In the genomic region with DNA sequence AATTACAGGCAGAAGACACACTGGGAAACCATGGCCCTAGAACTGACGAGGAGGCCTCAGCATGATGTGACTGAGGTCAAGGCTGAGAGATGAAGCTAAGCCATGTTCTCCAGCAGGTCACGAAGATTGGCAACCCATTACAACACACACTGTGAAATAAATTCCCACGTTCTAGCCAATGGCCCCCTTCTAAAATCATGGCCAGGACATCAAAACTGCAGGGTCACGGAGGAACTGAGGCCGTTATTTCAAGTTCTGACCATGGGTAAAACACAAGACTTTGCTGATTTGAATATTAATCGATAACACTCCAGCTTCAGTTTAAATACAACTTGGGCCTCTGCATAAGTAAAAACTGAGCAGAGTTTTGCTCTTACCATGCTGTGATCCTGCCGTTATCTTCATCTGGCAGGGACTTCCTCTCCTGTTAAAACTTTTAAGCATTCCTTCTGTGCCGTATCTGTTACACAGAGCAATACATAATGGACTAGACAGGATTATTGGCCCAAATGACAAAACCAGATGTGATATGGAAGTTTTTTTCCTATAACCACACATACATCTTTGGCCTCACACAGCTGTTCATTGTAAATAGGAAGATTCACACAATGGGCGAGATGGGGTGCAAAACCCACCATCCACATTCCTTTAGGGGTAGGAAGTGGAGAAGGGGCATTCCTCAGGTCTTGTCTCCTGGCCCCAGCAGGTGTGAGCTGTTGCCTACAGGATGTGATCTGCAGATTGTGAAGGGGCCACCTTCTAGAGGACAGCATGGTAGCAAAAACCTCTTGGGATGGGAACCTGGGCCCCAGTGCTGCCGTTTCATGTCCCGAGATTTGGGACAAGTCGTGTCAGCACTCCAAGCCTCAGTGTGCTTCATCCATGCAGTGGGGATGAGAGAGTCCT, we compare ENCODE assay signal across 16 cellular contexts.
DNase-seq lines count a peak whose midpoint lies in the region; FAIRE-seq and TF ChIP-seq lines count a peak whose summit lies in the region.
"Had no signal": no experiment of that assay in that cellular context is flagged by ENCODE, and none has a peak within 500 bp of the region (broad histone marks: within the 10 kb centered on the region; RNA-seq: fewer than 3 reads in every experiment).

No MANE protein-coding gene starts in this region.

- H3K27ac ChIP-seq in HEK293 (ENCODE audit: extremely low read depth, low read depth, low read length) (no peak overlapping the region), SK-N-MC (peak overlapping the region; percentile 9; the same call in 1 of the 2 replicates), H1 (ENCODE audit: low read depth, low read length) (no peak overlapping the region), tibial artery (no peak overlapping the region)
- H3K27ac ChIP-seq: GM23248 had no signal

- H4K8ac ChIP-seq in H1 (ENCODE audit: extremely low read depth, insufficient read depth, low read length), result no peak overlapping the region

- no peak overlapping the region for H3K4me2 ChIP-seq in H1 (ENCODE audit: insufficient read depth in 1 of 2, low read depth in 2 of 2, low read length in 2 of 2)

- H3K4me1 ChIP-seq in HEK293 (ENCODE audit: control insufficient read depth, insufficient read depth, low read length) (no peaks in the 10 kb centered on the region), H1 (replicated peaks in 1 of 4; ENCODE audit: control insufficient read depth in 3 of 4, insufficient read depth in 4 of 4, low read length in 3 of 4) (no peaks in the 10 kb centered on the region), tibial artery (no peaks in the 10 kb centered on the region)

- no peaks in the 10 kb centered on the region for H3K79me2 ChIP-seq in H1 (ENCODE audit: control insufficient read depth in 1 of 2, insufficient read depth in 2 of 2, low read length in 2 of 2)

- 90% methylated on average over 12 of the region's 12 CpGs; no CpG with 5 or more reads in 1 of the 2 experiments for WGBS in H1 (ENCODE audit: extremely low coverage in 1 of 2, insufficient coverage in 1 of 2, insufficient read length in 1 of 2, insufficient replicate concordance in 2 of 2, low coverage in 1 of 2, low lambda C conversion rate in 2 of 2, missing lambda C conversion rate in 1 of 2), 2 experiments

- no peaks in the 10 kb centered on the region for H3K9me3 ChIP-seq in HEK293 (ENCODE audit: control insufficient read depth, insufficient read depth, low read depth, low read length)
- H3K9me3 ChIP-seq in SK-N-MC (ENCODE audit: low read depth, low read length), result no peaks in the 10 kb centered on the region
- no peaks in the 10 kb centered on the region for H3K9me3 ChIP-seq in H1 (ENCODE audit: insufficient read depth in 2 of 2, low read depth in 1 of 2, low read length in 1 of 2)
- no peaks in the 10 kb centered on the region for H3K9me3 ChIP-seq in tibial artery

- H3K4me1 Mint-ChIP-seq in nephron progenitor cell (peaks cover 20% of the 10 kb centered on the region), Calu3 (ENCODE audit: low read depth, unreplicated experiment) (peaks cover 21% of the 10 kb centered on the region)
- H3K4me1 Mint-ChIP-seq: CD4-positive, CD25-positive, alpha-beta regulatory T cell had no signal

- H2BK5ac ChIP-seq in H1 (ENCODE audit: low read depth, low read length), result no peak overlapping the region

- no peak overlapping the region; the same call in 1 of the 2 replicates for H2BK12ac ChIP-seq in H1 (ENCODE audit: low read depth, low read length)

- no peak overlapping the region for H4K5ac ChIP-seq in H1 (ENCODE audit: insufficient read length, low read depth, low read length)

- no peak overlapping the region for H3K4me3 Mint-ChIP-seq in nephron progenitor cell
- H3K4me3 Mint-ChIP-seq in Calu3 (ENCODE audit: low read depth, unreplicated experiment), result no peak overlapping the region
- H3K4me3 Mint-ChIP-seq: CD4-positive, CD25-positive, alpha-beta regulatory T cell had no signal

- no peak overlapping the region for H2BK15ac ChIP-seq in H1 (ENCODE audit: low read length)

- no peaks in the 10 kb centered on the region for H3K79me1 ChIP-seq in H1 (ENCODE audit: low read depth, low read length)

- TF ChIP-seq POLR2A in H1 (IDR thresholded peaks at IDR 0.05; ENCODE audit: control extremely low read depth in 1 of 2, low read depth in 2 of 2, low read length in 2 of 2), result no peak

- no peak overlapping the region for H3K18ac ChIP-seq in H1 (ENCODE audit: extremely low read depth, low read length)

- H3K4me3 ChIP-seq in HEK293 (ENCODE audit: low read depth, low read length) (no peak overlapping the region), SK-N-MC (no peak overlapping the region), H1 (ENCODE audit: extremely low read depth in 1 of 4, insufficient read depth in 2 of 4, low read depth in 3 of 4, low read length in 4 of 4) (no peak overlapping the region), tibial artery (no peak overlapping the region)
- H3K4me3 ChIP-seq: GM23248 had no signal

- H3K23me2 ChIP-seq in H1 (ENCODE audit: low read depth, low read length), result no peaks in the 10 kb centered on the region

- H3K36me3 Mint-ChIP-seq in nephron progenitor cell (ENCODE audit: low read depth) (no peaks in the 10 kb centered on the region), Calu3 (ENCODE audit: insufficient read depth, unreplicated experiment) (no peaks in the 10 kb centered on the region)
- H3K36me3 Mint-ChIP-seq: CD4-positive, CD25-positive, alpha-beta regulatory T cell had no signal

- peak overlapping the region; percentile 91; the same call in 1 of the 2 replicates for H2BK20ac ChIP-seq in H1 (ENCODE audit: low read length)

- H3K27me3 Mint-ChIP-seq in nephron progenitor cell (ENCODE audit: low read depth, poor library complexity), result peaks cover 30% of the 10 kb centered on the region
- no peaks in the 10 kb centered on the region for H3K27me3 Mint-ChIP-seq in Calu3 (ENCODE audit: unreplicated experiment)
- H3K27me3 Mint-ChIP-seq: CD4-positive, CD25-positive, alpha-beta regulatory T cell had no signal

- H3K56ac ChIP-seq in H1 (replicated peaks; ENCODE audit: insufficient read length, low read depth, low read length), result no peak overlapping the region

- no peak for TF ChIP-seq RAD21 in H1 (IDR thresholded peaks at IDR 0.05 in 1 of 2, conservative IDR thresholded peaks at IDR 0.05 in 1 of 2; ENCODE audit: low read depth in 2 of 2, low read length in 2 of 2)

- no peak overlapping the region for H3K9ac ChIP-seq in SK-N-MC (ENCODE audit: insufficient read length)
- H3K9ac ChIP-seq in H1 (replicated peaks in 1 of 4; ENCODE audit: extremely low read depth in 1 of 4, low read depth in 3 of 4, low read length in 3 of 4), result no peak overlapping the region
- H3K9ac ChIP-seq: GM23248 had no signal

- CTCF ChIA-PET in HEK293 (lab: Yijun Ruan, JAX) (interaction anchor here (0.6 to 1.3 kb wide), 3 partner anchors 12 to 515 kb away, joined by 4 to 5 read pairs (median 5); no protein-coding TSS in a partner anchor), H1 (lab: Charles Lee; ENCODE audit: partially characterized antibody) (interaction anchor here (0.7 to 1.9 kb wide), 9 partner anchors 7 to 515 kb away, joined by 3 to 7 read pairs (median 3); no protein-coding TSS in a partner anchor), Calu3 (lab: Charles Lee) (interaction anchor here (0.7 to 1.7 kb wide), 3 partner anchors 16 to 449 kb away, joined by 3 to 6 read pairs (median 5); no protein-coding TSS in a partner anchor)

- H2BK120ac ChIP-seq in H1 (replicated peaks; ENCODE audit: low read depth, low read length), result no peak overlapping the region

- FAIRE-seq in H1 (lab: Jason Lieb, UNC), result no peak

- H3K9me3 Mint-ChIP-seq in nephron progenitor cell (no peaks in the 10 kb centered on the region), Calu3 (ENCODE audit: low read depth, unreplicated experiment) (peaks cover 2% of the 10 kb centered on the region)
- H3K9me3 Mint-ChIP-seq: CD4-positive, CD25-positive, alpha-beta regulatory T cell had no signal

- H3K27ac Mint-ChIP-seq in nephron progenitor cell, result peak overlapping the region; percentile 66
- no peak overlapping the region for H3K27ac Mint-ChIP-seq in Calu3 (ENCODE audit: unreplicated experiment)

- H3K27me3 ChIP-seq in H1 (replicated peaks in 1 of 4; ENCODE audit: control insufficient read depth in 3 of 4, extremely low read depth in 1 of 4, insufficient read depth in 3 of 4, low read length in 3 of 4) (no peaks in the 10 kb centered on the region), tibial artery (peaks cover 0 to 3% of the 10 kb centered on the region in 2 donors)

- DNase-seq in SK-N-MC (ENCODE audit: low read depth, low spot score) (no peak), H1 (ENCODE audit: low read depth in 1 of 2, low spot score in 2 of 2) (no peak), nephron progenitor cell (no peak), tibial artery (no peak), HuH-7 (ENCODE audit: low spot score) (no peak), Calu3 (no peak)
- DNase-seq: ACHN; CD4-positive, CD25-positive, alpha-beta regulatory T cell; DND-41; GF-D8; GM23248; Karpas-422; NCI-H1930; NCI-H510A treated with DMSO at 0.1 percent for 48 hours; RPMI8226 had no signal

- no peaks in the 10 kb centered on the region for H4K20me1 ChIP-seq in H1 (replicated peaks in 1 of 2; ENCODE audit: control insufficient read depth in 1 of 2, insufficient read depth in 2 of 2, low read length in 2 of 2)

- no peaks in the 10 kb centered on the region for H3K36me3 ChIP-seq in HEK293 (ENCODE audit: control insufficient read depth in 2 of 2, insufficient read depth in 1 of 2, low read length in 2 of 2)
- no peaks in the 10 kb centered on the region for H3K36me3 ChIP-seq in SK-N-MC (ENCODE audit: insufficient read depth, low read length)
- no peaks in the 10 kb centered on the region for H3K36me3 ChIP-seq in H1 (ENCODE audit: control insufficient read depth in 2 of 4, insufficient read depth in 4 of 4, low read length in 3 of 4)
- no peaks in the 10 kb centered on the region for H3K36me3 ChIP-seq in tibial artery

- H3K4ac ChIP-seq in H1 (replicated peaks; ENCODE audit: insufficient read length, low read depth, low read length), result no peak overlapping the region

- POLR2A ChIA-PET in HEK293 (lab: Yijun Ruan, JAX) (interaction anchor here (0.8 kb wide), 1 partner anchor 339 kb away, joined by 9 read pairs; no protein-coding TSS in a partner anchor), H1 (lab: Charles Lee; ENCODE audit: partially characterized antibody) (interaction anchor here (1.6 to 1.7 kb wide), 2 partner anchors 8 to 13 kb away, joined by 3 to 6 read pairs; no protein-coding TSS in a partner anchor)

- no TSS peak for BruUV-seq in Calu3 (replicated peaks; lab: Mats Ljungman, UMichigan)

- no peak for TF ChIP-seq EP300 in H1 (IDR thresholded peaks at IDR 0.05; ENCODE audit: borderline replicate concordance in 1 of 2, low read depth in 2 of 2, low read length in 2 of 2)

- TF ChIP-seq CTCF in HEK293 (tag by site-specific recombination; IDR thresholded peaks at IDR 0.05) (no peak), H1 (IDR thresholded peaks at IDR 0.05; ENCODE audit: control extremely low read depth in 1 of 3, insufficient read depth in 1 of 3, low read depth in 1 of 3, low read length in 3 of 3) (no peak), nephron progenitor cell (IDR thresholded peaks at IDR 0.05) (no peak), tibial artery (IDR thresholded peaks at IDR 0.05) (no peak), Calu3 (IDR thresholded peaks at IDR 0.05; ENCODE audit: unreplicated experiment) (no peak)

- H2AK5ac ChIP-seq in H1 (ENCODE audit: low read depth, low read length), result no peak overlapping the region

- intact Hi-C loops in tibial artery (cut with DNase I; ENCODE audit: low total_unique reads), result no loop called here
- intact Hi-C loops in Calu3 (cut with micrococcal nuclease; ENCODE audit: unreplicated experiment), result no loop called here

- H3K23ac ChIP-seq in H1 (ENCODE audit: insufficient read length), result no peak overlapping the region

- no peak overlapping the region for H3K14ac ChIP-seq in H1 (ENCODE audit: insufficient read length)

- H2AFZ ChIP-seq in H1 (ENCODE audit: low read length), result no peak overlapping the region
- H2AFZ ChIP-seq: GM23248 had no signal

- no peak overlapping the region for H4K91ac ChIP-seq in H1 (replicated peaks; ENCODE audit: insufficient read length, low read length)
